19 cellular contexts compared by ENCODE assay signal in genomic region chr1:232765536-232765935, GRCh38. TPM values are rescaled to one million over a fixed set of nuclear protein-coding genes. Genes with fewer than 3 reads are reported as not detected.
DNase-seq lines count a peak whose midpoint lies in the region; TF ChIP-seq lines count a peak whose summit lies in the region.
"Had no signal": no experiment of that assay in that cellular context is flagged by ENCODE, and none has a peak within 500 bp of the region (broad histone marks: within the 10 kb centered on the region; RNA-seq: fewer than 3 reads in every experiment).

No MANE protein-coding gene starts in this region.

- H2BK20ac ChIP-seq in H9 (ENCODE audit: low read depth, low read length, poor library complexity, severe bottlenecking), result no peak overlapping the region

- no peak overlapping the region for H2BK5ac ChIP-seq in H9 (ENCODE audit: insufficient read length, low read length)

- no peak overlapping the region for H2AK5ac ChIP-seq in H9 (ENCODE audit: insufficient read length, low read length)

- H3K18ac ChIP-seq in H9 (ENCODE audit: insufficient read length, low read depth, low read length), result no peak overlapping the region

- H3K14ac ChIP-seq in H9 (ENCODE audit: insufficient read depth, low read length), result no peak overlapping the region

- H3K4me3 Mint-ChIP-seq in MCF 10A (ENCODE audit: unreplicated experiment) (no peak overlapping the region), H9 (no peak overlapping the region), neural progenitor cell (no peak overlapping the region)
- H3K4me3 Mint-ChIP-seq: CD4-positive, alpha-beta T cell had no signal

- no peaks in the 10 kb centered on the region for H3K27me3 Mint-ChIP-seq in MCF 10A (ENCODE audit: insufficient read depth, unreplicated experiment)
- H3K27me3 Mint-ChIP-seq in H9 (ENCODE audit: low read depth), result peaks cover 13% of the 10 kb centered on the region
- H3K27me3 Mint-ChIP-seq in neural progenitor cell (ENCODE audit: insufficient read depth, low read depth), result peaks cover 4% of the 10 kb centered on the region

- H3K36me3 Mint-ChIP-seq in MCF 10A (ENCODE audit: insufficient read depth, unreplicated experiment) (peaks cover 6% of the 10 kb centered on the region), H9 (ENCODE audit: insufficient read depth in 1 of 3, low read depth in 3 of 3) (peaks cover 4 to 11% (median 4%) of the 10 kb centered on the region in 3 experiments; a peak in 4 of 7 replicates), neural progenitor cell (peaks cover 2% of the 10 kb centered on the region)

- H3K36me3 ChIP-seq in breast epithelium (no peaks in the 10 kb centered on the region), colonic mucosa (no peaks in the 10 kb centered on the region), mucosa of rectum (ENCODE audit: control insufficient read depth in 2 of 2, insufficient read depth in 2 of 2, low read length in 2 of 2) (no peaks in the 10 kb centered on the region), vagina (no peaks in the 10 kb centered on the region), neural progenitor cell (no peaks in the 10 kb centered on the region)
- H3K36me3 ChIP-seq: Peyer's patch had no signal

- peaks cover 12% of the 10 kb centered on the region for H3K9me3 Mint-ChIP-seq in MCF 10A (ENCODE audit: unreplicated experiment)
- H3K9me3 Mint-ChIP-seq in H9, result peaks cover 10 to 11% of the 10 kb centered on the region in 2 experiments; a peak in 4 of 5 replicates
- H3K9me3 Mint-ChIP-seq in neural progenitor cell, result peaks cover 10% of the 10 kb centered on the region

- H2BK120ac ChIP-seq in H9 (ENCODE audit: low read depth, low read length, poor library complexity, severe bottlenecking), result no peak overlapping the region

- H3K9me3 ChIP-seq in breast epithelium, result no peaks in the 10 kb centered on the region
- H3K9me3 ChIP-seq in colonic mucosa, result no peaks in the 10 kb centered on the region
- peaks cover 3 to 4% of the 10 kb centered on the region in 2 donors for H3K9me3 ChIP-seq in mucosa of rectum (ENCODE audit: control insufficient read depth in 2 of 2, low read length in 2 of 2)
- no peaks in the 10 kb centered on the region for H3K9me3 ChIP-seq in vagina
- no peaks in the 10 kb centered on the region for H3K9me3 ChIP-seq in H9 (ENCODE audit: control insufficient read depth, low read depth, low read length)
- no peaks in the 10 kb centered on the region for H3K9me3 ChIP-seq in neural progenitor cell (ENCODE audit: low read depth)
- H3K9me3 ChIP-seq: Peyer's patch had no signal

- H3F3A ChIP-seq in neural progenitor cell (ENCODE audit: low read depth), result peaks cover 14% of the 10 kb centered on the region

- H3K23ac ChIP-seq in H9 (ENCODE audit: insufficient read length, low read depth, low read length), result no peak overlapping the region

- no peak overlapping the region for H3T11ph ChIP-seq in H9 (ENCODE audit: low read length)

- H3K4me1 Mint-ChIP-seq in MCF 10A (ENCODE audit: insufficient read depth, unreplicated experiment), result peaks cover 19% of the 10 kb centered on the region
- peaks cover 28 to 39% of the 10 kb centered on the region in 2 experiments for H3K4me1 Mint-ChIP-seq in H9
- peaks cover 23% of the 10 kb centered on the region for H3K4me1 Mint-ChIP-seq in neural progenitor cell

- BruUV-seq in MCF 10A (replicated peaks; lab: Mats Ljungman, UMichigan), result no TSS peak

- no peaks in the 10 kb centered on the region for H4K20me1 ChIP-seq in H9 (ENCODE audit: control insufficient read depth, insufficient read depth, insufficient read length)
- H4K20me1 ChIP-seq in neural progenitor cell (ENCODE audit: low read depth), result no peaks in the 10 kb centered on the region

- H3K56ac ChIP-seq in H9 (ENCODE audit: insufficient read length, low read depth, low read length), result no peak overlapping the region

- no peaks in the 10 kb centered on the region for H3K27me3 ChIP-seq in breast epithelium
- H3K27me3 ChIP-seq in colonic mucosa, result no peaks in the 10 kb centered on the region
- H3K27me3 ChIP-seq in mucosa of rectum (ENCODE audit: control insufficient read depth in 2 of 2, insufficient read depth in 2 of 2, low read length in 2 of 2), result no peaks in the 10 kb centered on the region
- no peaks in the 10 kb centered on the region for H3K27me3 ChIP-seq in vagina
- H3K27me3 ChIP-seq in H9 (ENCODE audit: insufficient read depth, low read length), result no peaks in the 10 kb centered on the region
- H3K27me3 ChIP-seq in neural progenitor cell, result no peaks in the 10 kb centered on the region
- H3K27me3 ChIP-seq: Peyer's patch had no signal

- H3K27ac ChIP-seq in breast epithelium (no peak overlapping the region), colonic mucosa (peak overlapping the region; percentile 88), mucosa of rectum (ENCODE audit: low read depth in 2 of 2, low read length in 2 of 2) (peak overlapping the region; percentile 82 to 92), vagina (peak overlapping the region; percentile 83), H9 (ENCODE audit: insufficient read length, low read depth, low read length) (no peak overlapping the region), neural progenitor cell (no peak overlapping the region)
- H3K27ac ChIP-seq: GM23248, HL-60 had no signal

- H2AFZ ChIP-seq in H9 (ENCODE audit: low read length) (no peak overlapping the region), neural progenitor cell (replicated peaks) (no peak overlapping the region)
- H2AFZ ChIP-seq: GM23248 had no signal

- H3K4ac ChIP-seq in H9 (ENCODE audit: low read depth, low read length), result no peak overlapping the region

- intact Hi-C loops in MCF 10A (cut with micrococcal nuclease), result no loop called here
- intact Hi-C loops in breast epithelium (cut with DNase I; ENCODE audit: low total_unique reads), result no loop called here
- intact Hi-C loops in colonic mucosa (cut with DNase I), result loop anchor here (10.0 kb wide), 1 partner anchor 81 kb away; no protein-coding TSS in a partner anchor
- intact Hi-C loops in vagina (cut with DNase I), result no loop called here

- H3K4me3 ChIP-seq in breast epithelium, result no peak overlapping the region
- H3K4me3 ChIP-seq in colonic mucosa, result no peak overlapping the region
- peak overlapping the region in 1 of 2 donors; percentile 28 for H3K4me3 ChIP-seq in mucosa of rectum (ENCODE audit: low read length in 2 of 2)
- H3K4me3 ChIP-seq in vagina, result no peak overlapping the region
- no peak overlapping the region for H3K4me3 ChIP-seq in neural progenitor cell
- H3K4me3 ChIP-seq: GM23248, Peyer's patch had no signal

- CTCF ChIA-PET in MCF 10A (lab: Yijun Ruan, JAX), result interaction anchor here (1.1 kb wide), 1 partner anchor 129 kb away, joined by 3 read pairs; no protein-coding TSS in a partner anchor

- TF ChIP-seq POLR2A in breast epithelium (IDR thresholded peaks at IDR 0.05), result no peak
- TF ChIP-seq POLR2A in vagina (IDR thresholded peaks at IDR 0.05), result no peak

- DNase-seq in MCF 10A (ENCODE audit: unreplicated experiment) (peak; percentile 73), breast epithelium (ENCODE audit: low spot score in 2 of 2) (no peak), colonic mucosa (no peak), vagina (ENCODE audit: extremely low spot score in 2 of 2) (no peak), H9 (no peak), neural progenitor cell (ENCODE audit: low spot score) (no peak), HuH-7.5 (ENCODE audit: low spot score) (no peak)
- DNase-seq: AML-193; CD4-positive, alpha-beta T cell; GF-D8; GM23248; KBM-7; NCI-H1105 treated with DMSO at 0.1 percent for 48 hours; NCI-H187; NCI-H774; SHP77 had no signal

- H2BK15ac ChIP-seq in H9 (ENCODE audit: low read depth, low read length), result no peak overlapping the region

- no peak overlapping the region for H3K27ac Mint-ChIP-seq in MCF 10A (ENCODE audit: low read depth, unreplicated experiment)
- H3K27ac Mint-ChIP-seq in H9, result no peak overlapping the region
- H3K27ac Mint-ChIP-seq in neural progenitor cell, result no peak overlapping the region
- H3K27ac Mint-ChIP-seq: CD4-positive, alpha-beta T cell had no signal

- no peak overlapping the region for H4K8ac ChIP-seq in H9 (replicated peaks; ENCODE audit: insufficient read length, low read depth, low read length)

- H3K4me1 ChIP-seq in breast epithelium (no peaks in the 10 kb centered on the region), colonic mucosa (no peaks in the 10 kb centered on the region), mucosa of rectum (ENCODE audit: control insufficient read depth in 2 of 2, insufficient read depth in 2 of 2, low read length in 2 of 2) (peaks cover 24 to 37% of the 10 kb centered on the region in 2 donors), vagina (peaks cover 32% of the 10 kb centered on the region), H9 (ENCODE audit: insufficient read depth, low read length) (peaks cover 6% of the 10 kb centered on the region; the same call in 1 of the 2 replicates), neural progenitor cell (peaks cover 24% of the 10 kb centered on the region)

- H3K4me2 ChIP-seq in H9 (ENCODE audit: insufficient read depth, insufficient read length, low read length) (no peak overlapping the region), neural progenitor cell (no peak overlapping the region)

- no CpG with 5 or more reads among the region's 6 CpGs for WGBS in H9 (ENCODE audit: extremely low coverage, insufficient read length, low lambda C conversion rate)

- POLR2A ChIA-PET in MCF 10A (lab: Yijun Ruan, JAX), result interaction anchor here (1.1 kb wide), 1 partner anchor 27 kb away, joined by 4 read pairs; no protein-coding TSS in a partner anchor

- no peaks in the 10 kb centered on the region for H3K79me2 ChIP-seq in H9 (ENCODE audit: insufficient read depth, low read length)
- no peaks in the 10 kb centered on the region for H3K79me2 ChIP-seq in neural progenitor cell (ENCODE audit: low read depth)

- no peaks in the 10 kb centered on the region for H3K23me2 ChIP-seq in H9 (ENCODE audit: insufficient read length, low read depth, low read length, poor library complexity, severe bottlenecking)

- TF ChIP-seq CTCF in MCF 10A (IDR thresholded peaks at IDR 0.05; ENCODE audit: unreplicated experiment), result no peak
- TF ChIP-seq CTCF in breast epithelium (IDR thresholded peaks at IDR 0.05), result no peak
- no peak for TF ChIP-seq CTCF in colonic mucosa (IDR thresholded peaks at IDR 0.05)
- no peak for TF ChIP-seq CTCF in vagina (IDR thresholded peaks at IDR 0.05)
- TF ChIP-seq CTCF in H9 (conservative IDR thresholded peaks at IDR 0.05), result no peak
- TF ChIP-seq CTCF in neural progenitor cell (IDR thresholded peaks at IDR 0.05), result no peak

- H3K9ac ChIP-seq in colonic mucosa (ENCODE audit: low read depth in 2 of 2, low read length in 2 of 2) (peak overlapping the region in 1 of 2 donors; percentile 1), mucosa of rectum (ENCODE audit: low read depth in 1 of 2, low read length in 2 of 2) (peak overlapping the region in 1 of 2 donors; percentile 6), H9 (ENCODE audit: extremely low read depth, insufficient read length, low read length) (no peak overlapping the region), neural progenitor cell (no peak overlapping the region)
- H3K9ac ChIP-seq: GM23248 had no signal

- H2BK12ac ChIP-seq in H9 (ENCODE audit: insufficient read length, low read depth, low read length), result no peak overlapping the region

- no peaks in the 10 kb centered on the region for H3K79me1 ChIP-seq in H9 (ENCODE audit: insufficient read depth, low read depth, low read length, poor library complexity, severe bottlenecking)

- no peak overlapping the region for H4K5ac ChIP-seq in H9 (ENCODE audit: insufficient read length, low read depth, low read length)

- no peak overlapping the region for H4K91ac ChIP-seq in H9 (ENCODE audit: insufficient read length, low read depth, low read length)

RNA-seq across cellular contexts. Expression of gene MAP10, which starts 39.7 kb away (rescaled TPM):
- total RNA-seq in MCF 10A (2022), result not detected in 2 replicates
- 1 to 10 TPM; 1.6 to 3.4 (median 2.9) TPM for total RNA-seq in breast epithelium
- 1 to 10 TPM; 2.4 to 2.5 TPM for total RNA-seq in colonic mucosa
- total RNA-seq in vagina, result 2.2 TPM
- 1.2 and 1.3 TPM in 2 replicates for total RNA-seq in H9 (2021)
- total RNA-seq in neural progenitor cell (ENCODE audit: low replicate concordance), result 3.3 and 4.2 TPM in 2 replicates

Comparison
In these comparisons a context has a peak if more than half of its experiments do, and no peak if none do; other contexts are left out.
1. H3K27ac ChIP-seq: peak in colonic mucosa (single experiment), mucosa of rectum (2 of 2) and vagina (single experiment); none in breast epithelium (0 of 2), H9 (single experiment) and neural progenitor cell (single experiment).